In the genomic region with DNA sequence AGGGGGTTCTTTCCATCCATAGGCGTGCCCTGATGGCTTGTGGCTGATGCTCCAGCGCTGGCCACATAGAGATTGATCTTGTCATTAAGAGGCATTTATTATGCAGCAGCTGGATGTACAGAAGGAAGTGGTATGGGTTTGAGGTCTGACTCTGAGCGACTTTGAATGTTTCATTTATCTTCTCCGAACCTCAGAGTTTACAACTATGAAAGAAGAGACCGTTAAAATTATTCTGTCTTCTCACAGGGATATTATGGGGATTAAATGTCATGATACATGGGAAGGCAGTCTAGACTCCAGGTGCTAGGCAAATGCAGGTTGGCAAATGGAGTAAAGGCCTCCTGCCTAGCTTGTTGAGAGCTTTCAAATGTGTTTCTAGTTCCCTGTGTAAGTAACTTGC, we compare ENCODE assay signal across 24 cellular contexts. TPM values are rescaled to one million over a fixed set of nuclear protein-coding genes. Genes with fewer than 3 reads are reported as not detected.
DNase-seq lines count a peak whose midpoint lies in the region; ATAC-seq, FAIRE-seq and TF ChIP-seq lines count a peak whose summit lies in the region.
"Had no signal": no experiment of that assay in that cellular context is flagged by ENCODE, and none has a peak within 500 bp of the region (broad histone marks: within the 10 kb centered on the region; RNA-seq: fewer than 3 reads in every experiment).

No MANE protein-coding gene starts in this region.

- peak overlapping the region; percentile 15 for H3K27ac ChIP-seq in SJCRH30
- H3K27ac ChIP-seq in neural progenitor cell: no peak overlapping the region
- H3K27ac ChIP-seq in HepG2 (ENCODE audit: extremely low read length, insufficient read depth, low read length): no peak overlapping the region
- H3K27ac ChIP-seq: gastrocnemius medialis, HL-60, ovary, PC-9, testis had no signal

- no peak for DNase-seq in activated T-cell treated with anti-CD3 and anti-CD28 coated beads, Interleukin-2, amount 50 U/mL, for 4 hours
- no peak for DNase-seq in activated T-cell treated with anti-CD3 and anti-CD28 coated beads, Interleukin-2, amount 50 U/mL, for 48 hours
- DNase-seq in SJCRH30: peak; percentile 37 to 74
- no peak for DNase-seq in neural progenitor cell (ENCODE audit: low spot score)
- no peak for DNase-seq in HepG2 (ENCODE audit: low spot score)
- no peak for DNase-seq in NCI-H524 treated with DMSO at 0.1 percent for 48 hours (lab: John Stamatoyannopoulos, UW)
- DNase-seq: activated CD4-positive, alpha-beta T cell treated with anti-CD3 and anti-CD28 coated beads, Interleukin-2, amount 50 U/mL, for 4 hours; activated gamma-delta T cell treated with Interleukin-2 at 50 U/mL for 16 hours; AML-193; cortex of kidney; gastrocnemius medialis; left ventricle myocardium superior; NCI-H1105; NCI-H226; ovary; PC-9; SK-N-SH; stimulated activated CD4-positive, alpha-beta T cell treated with anti-CD3 and anti-CD28 coated beads, Interleukin-4, amount 100 ng/mL, for 1 hour; testis had no signal

- TF ChIP-seq POLR2A in HepG2 (IDR thresholded peaks at IDR 0.05; ENCODE audit: insufficient read depth in 1 of 2, low read depth in 2 of 2, low read length in 2 of 2): no peak

- peaks cover 46% of the 10 kb centered on the region for H3K27me3 Mint-ChIP-seq in activated T-cell treated with anti-CD3 and anti-CD28 coated beads, Interleukin-2, amount 50 U/mL, for 4 hours (ENCODE audit: low read depth)
- peaks cover 7% of the 10 kb centered on the region for H3K27me3 Mint-ChIP-seq in neural progenitor cell (ENCODE audit: insufficient read depth, low read depth)

- H3K4me2 ChIP-seq in neural progenitor cell (no peak overlapping the region), HepG2 (ENCODE audit: low read depth, low read length) (no peak overlapping the region)
- H3K4me2 ChIP-seq: PC-9, SK-N-SH had no signal

- CTCF ChIA-PET in HepG2 (lab: Yijun Ruan, JAX; ENCODE audit: low intra/inter-chr PET ratio, low total read pairs): no interaction called here

- intact Hi-C loops in HepG2 (cut with micrococcal nuclease; ENCODE audit: unreplicated experiment): no loop called here

- BruUV-seq in HepG2 (replicated peaks; lab: Mats Ljungman, UMichigan): no TSS peak

- H3K36me3 Mint-ChIP-seq in activated T-cell treated with anti-CD3 and anti-CD28 coated beads, Interleukin-2, amount 50 U/mL, for 4 hours (ENCODE audit: insufficient read depth): no peaks in the 10 kb centered on the region
- H3K36me3 Mint-ChIP-seq in neural progenitor cell: no peaks in the 10 kb centered on the region

- H3K4me3 Mint-ChIP-seq in activated T-cell treated with anti-CD3 and anti-CD28 coated beads, Interleukin-2, amount 50 U/mL, for 4 hours: no peak overlapping the region
- H3K4me3 Mint-ChIP-seq in neural progenitor cell: peak overlapping the region; percentile 44

- H3K9me3 ChIP-seq in SJCRH30 (replicated peaks) (no peaks in the 10 kb centered on the region), neural progenitor cell (ENCODE audit: low read depth) (no peaks in the 10 kb centered on the region), HepG2 (ENCODE audit: low read length) (no peaks in the 10 kb centered on the region)
- H3K9me3 ChIP-seq: gastrocnemius medialis, ovary, SK-N-SH, testis had no signal

- H2AFZ ChIP-seq in neural progenitor cell (replicated peaks) (no peak overlapping the region), HepG2 (ENCODE audit: low read length) (no peak overlapping the region)
- H2AFZ ChIP-seq: PC-9 had no signal

- no peak for TF ChIP-seq CTCF in neural progenitor cell (IDR thresholded peaks at IDR 0.05)
- no peak for TF ChIP-seq CTCF in HepG2 (CRISPR knock-in tag; IDR thresholded peaks at IDR 0.05)

- no peak for TF ChIP-seq RAD21 in HepG2 (CRISPR knock-in tag; IDR thresholded peaks at IDR 0.05)

- H3K79me2 ChIP-seq in neural progenitor cell (ENCODE audit: low read depth) (no peaks in the 10 kb centered on the region), HepG2 (ENCODE audit: insufficient read depth, low read length) (no peaks in the 10 kb centered on the region)

- H3K4me3 ChIP-seq in SJCRH30 (no peak overlapping the region), neural progenitor cell (no peak overlapping the region), HepG2 (replicated peaks in 1 of 3; ENCODE audit: insufficient read depth in 1 of 3, low read depth in 2 of 3, low read length in 3 of 3) (no peak overlapping the region)
- H3K4me3 ChIP-seq: gastrocnemius medialis, K562, ovary, PC-9, testis had no signal

- TF ChIP-seq EP300 in HepG2 (IDR thresholded peaks at IDR 0.05; ENCODE audit: low read depth in 2 of 2, low read length in 2 of 2) (no peak), HepG2 (CRISPR knock-in tag; IDR thresholded peaks at IDR 0.05; ENCODE audit: borderline replicate concordance) (no peak)

- no peaks in the 10 kb centered on the region for H3K9me3 Mint-ChIP-seq in activated T-cell treated with anti-CD3 and anti-CD28 coated beads, Interleukin-2, amount 50 U/mL, for 4 hours
- no peaks in the 10 kb centered on the region for H3K9me3 Mint-ChIP-seq in neural progenitor cell

- peak; percentile 32 to 43 for ATAC-seq in activated T-cell treated with anti-CD3 and anti-CD28 coated beads, Interleukin-2, amount 50 U/mL, for 4 hours
- peak; percentile 66 for ATAC-seq in GM21423 (IDR thresholded peaks at IDR 0.05; ENCODE audit: unreplicated experiment)
- ATAC-seq in HepG2: no peak
- ATAC-seq in HG03097 (IDR thresholded peaks at IDR 0.05; ENCODE audit: low FRiP score, unreplicated experiment): no peak
- ATAC-seq: gastrocnemius medialis, K562, left ventricle myocardium superior had no signal

- H3K4me1 ChIP-seq in SJCRH30 (peaks cover 30% of the 10 kb centered on the region), neural progenitor cell (no peaks in the 10 kb centered on the region), HepG2 (ENCODE audit: insufficient read depth, low read length) (peaks cover 3% of the 10 kb centered on the region)
- H3K4me1 ChIP-seq: testis had no signal

- H4K20me1 ChIP-seq in neural progenitor cell (ENCODE audit: low read depth) (no peaks in the 10 kb centered on the region), HepG2 (ENCODE audit: insufficient read depth, low read length) (no peaks in the 10 kb centered on the region)

- H3K27me3 ChIP-seq in SJCRH30: no peaks in the 10 kb centered on the region
- no peaks in the 10 kb centered on the region for H3K27me3 ChIP-seq in neural progenitor cell
- H3K27me3 ChIP-seq in HepG2 (ENCODE audit: control insufficient read depth in 1 of 2, insufficient read depth in 2 of 2, low read length in 2 of 2): no peaks in the 10 kb centered on the region
- H3K27me3 ChIP-seq: gastrocnemius medialis, ovary, testis had no signal

- in situ Hi-C loops in HepG2 (cut with HindIII; ENCODE audit: extremely low pct_ligation_motif_present, low pct_unique_long_range_greater_than_20kb): no loop called here

- H3K9ac ChIP-seq in neural progenitor cell (no peak overlapping the region), HepG2 (ENCODE audit: insufficient read depth, low read depth, low read length) (no peak overlapping the region)
- H3K9ac ChIP-seq: SK-N-SH had no signal

- FAIRE-seq in HepG2 (lab: Jason Lieb, UNC): no peak
- FAIRE-seq: K562, TTC549 had no signal

- 92% methylated on average over 5 of the region's 5 CpGs for WGBS in HepG2 (ENCODE audit: low lambda C conversion rate)

- no peak overlapping the region for H3K27ac Mint-ChIP-seq in neural progenitor cell

- H3K4me1 Mint-ChIP-seq in activated T-cell treated with anti-CD3 and anti-CD28 coated beads, Interleukin-2, amount 50 U/mL, for 4 hours (ENCODE audit: low read depth): peaks cover 10% of the 10 kb centered on the region
- no peaks in the 10 kb centered on the region for H3K4me1 Mint-ChIP-seq in neural progenitor cell

- POLR2A ChIA-PET in HepG2 (lab: Yijun Ruan, JAX): no interaction called here

- H3F3A ChIP-seq in neural progenitor cell (ENCODE audit: low read depth): no peaks in the 10 kb centered on the region

- no peaks in the 10 kb centered on the region for H3K36me3 ChIP-seq in SJCRH30
- no peaks in the 10 kb centered on the region for H3K36me3 ChIP-seq in neural progenitor cell
- H3K36me3 ChIP-seq in HepG2 (replicated peaks in 1 of 2; ENCODE audit: control insufficient read depth in 1 of 2, insufficient read depth in 2 of 2, low read length in 2 of 2): no peaks in the 10 kb centered on the region
- H3K36me3 ChIP-seq: gastrocnemius medialis, ovary had no signal

RNA-seq across cellular contexts. Expression of gene MOGAT1, which starts 30.3 kb away (rescaled TPM):
- total RNA-seq in activated T-cell treated with anti-CD3 and anti-CD28 coated beads, Interleukin-2, amount 50 U/mL, for 4 hours: not detected
- total RNA-seq in SJCRH30 (2014; rRNA removed; shearing (Covaris generic)): not detected in 2 replicates
- total RNA-seq in neural progenitor cell (ENCODE audit: low replicate concordance) (0.62 and 2.0 TPM in 2 replicates), HepG2 (2016; rRNA removed; fragmentation: Illumina TruSeq; extraction: Trizol) (1.3 and 4.3 TPM in 2 replicates)
- 0.61 and 1.2 TPM in 2 replicates for total RNA-seq in HepG2 (2016; cell fraction: cytosol; rRNA removed; fragmentation: Illumina TruSeq; extraction: Trizol; ENCODE audit: low read depth)
- 1.2 and 3.9 TPM in 2 replicates for total RNA-seq in HepG2 (2016; cell fraction: insoluble cytoplasmic fraction; rRNA removed; fragmentation: Illumina TruSeq; extraction: Trizol)
- 0.93 and 1.2 TPM in 2 replicates for total RNA-seq in HepG2 (2016; cell fraction: membrane; rRNA removed; fragmentation: Illumina TruSeq; extraction: Trizol)
- total RNA-seq in HepG2 (2016; cell fraction: nucleus; rRNA removed; fragmentation: Illumina TruSeq; extraction: Trizol): 8.0 TPM in 2 replicates
- polyA plus RNA-seq in HepG2 (2011; rRNA removed): 0.81 and 0.98 TPM in 2 replicates
- polyA plus RNA-seq in HepG2 (2011; cell fraction: cytosol; rRNA removed): 0.25 and 0.38 TPM in 2 replicates
- polyA plus RNA-seq in HepG2 (2011; cell fraction: nucleus; rRNA removed): 1.4 and 1.8 TPM in 2 replicates
- polyA plus RNA-seq in HepG2 (2012): 0.36 and 0.47 TPM in 2 replicates
- polyA plus RNA-seq in HepG2 (2016; cell fraction: cytosol; fragmentation: Illumina TruSeq; extraction: Trizol; ENCODE audit: low read depth): 0.59 and 0.72 TPM in 2 replicates
- polyA plus RNA-seq in HepG2 (2016; cell fraction: insoluble cytoplasmic fraction; fragmentation: Illumina TruSeq; extraction: Trizol; ENCODE audit: low read depth): 0.46 and 0.64 TPM in 2 replicates
- 0.55 and 0.64 TPM in 2 replicates for polyA plus RNA-seq in HepG2 (2016; cell fraction: membrane; fragmentation: Illumina TruSeq; extraction: Trizol; ENCODE audit: low read depth)
- 4.3 and 5.0 TPM in 2 replicates for polyA plus RNA-seq in HepG2 (2016; cell fraction: nucleus; fragmentation: Illumina TruSeq; extraction: Trizol; ENCODE audit: insufficient read depth, low read depth)
- 1.3 TPM in 1 of 2 replicates, not detected in the other for polyA minus RNA-seq in HepG2 (2011; rRNA and poly(A)+ RNA removed; ENCODE audit: low replicate concordance)
- 0.59 and 0.62 TPM in 2 replicates for polyA minus RNA-seq in HepG2 (2011; cell fraction: cytosol; rRNA and poly(A)+ RNA removed)
- polyA minus RNA-seq in HepG2 (2011; cell fraction: nucleus; rRNA and poly(A)+ RNA removed): 4.2 and 4.4 TPM in 2 replicates
- total RNA-seq: gastrocnemius medialis, K562, ovary, testis had no signal
- polyA plus RNA-seq: K562, ovary, SK-N-SH had no signal

RNA-seq across cellular contexts. Expression of gene FARSB, which starts 45.8 kb away (rescaled TPM):
- 10 to 100 TPM; 67.3 to 73.2 (median 72.1) TPM for total RNA-seq in activated T-cell treated with anti-CD3 and anti-CD28 coated beads, Interleukin-2, amount 50 U/mL, for 4 hours
- 76.0 and 78.9 TPM in 2 replicates for total RNA-seq in SJCRH30 (2014; rRNA removed; shearing (Covaris generic))
- total RNA-seq in neural progenitor cell (ENCODE audit: low replicate concordance): 16.4 and 25.0 TPM in 2 replicates
- total RNA-seq in HepG2 (2016; rRNA removed; fragmentation: Illumina TruSeq; extraction: Trizol): 45.9 and 68.1 TPM in 2 replicates
- total RNA-seq in HepG2 (2016; cell fraction: cytosol; rRNA removed; fragmentation: Illumina TruSeq; extraction: Trizol; ENCODE audit: low read depth): 17.9 and 20.0 TPM in 2 replicates
- total RNA-seq in HepG2 (2016; cell fraction: insoluble cytoplasmic fraction; rRNA removed; fragmentation: Illumina TruSeq; extraction: Trizol): 46.3 and 67.7 TPM in 2 replicates
- 26.9 and 31.4 TPM in 2 replicates for total RNA-seq in HepG2 (2016; cell fraction: membrane; rRNA removed; fragmentation: Illumina TruSeq; extraction: Trizol)
- 36.7 and 38.1 TPM in 2 replicates for total RNA-seq in HepG2 (2016; cell fraction: nucleus; rRNA removed; fragmentation: Illumina TruSeq; extraction: Trizol)
- 19.2 and 23.3 TPM in 2 replicates for polyA plus RNA-seq in HepG2 (2011; rRNA removed)
- polyA plus RNA-seq in HepG2 (2011; cell fraction: cytosol; rRNA removed): 12.4 and 17.3 TPM in 2 replicates
- polyA plus RNA-seq in HepG2 (2011; cell fraction: nucleus; rRNA removed): 7.7 and 8.8 TPM in 2 replicates
- 28.5 and 35.1 TPM in 2 replicates for polyA plus RNA-seq in HepG2 (2012)
- 14.9 and 15.4 TPM in 2 replicates for polyA plus RNA-seq in HepG2 (2016; cell fraction: cytosol; fragmentation: Illumina TruSeq; extraction: Trizol; ENCODE audit: low read depth)
- 84.0 and 86.1 TPM in 2 replicates for polyA plus RNA-seq in HepG2 (2016; cell fraction: insoluble cytoplasmic fraction; fragmentation: Illumina TruSeq; extraction: Trizol; ENCODE audit: low read depth)
- polyA plus RNA-seq in HepG2 (2016; cell fraction: membrane; fragmentation: Illumina TruSeq; extraction: Trizol; ENCODE audit: low read depth): 22.7 and 26.5 TPM in 2 replicates
- 31.2 and 31.9 TPM in 2 replicates for polyA plus RNA-seq in HepG2 (2016; cell fraction: nucleus; fragmentation: Illumina TruSeq; extraction: Trizol; ENCODE audit: insufficient read depth, low read depth)
- polyA minus RNA-seq in HepG2 (2011; rRNA and poly(A)+ RNA removed; ENCODE audit: low replicate concordance): 11.7 and 18.0 TPM in 2 replicates
- polyA minus RNA-seq in HepG2 (2011; cell fraction: cytosol; rRNA and poly(A)+ RNA removed): 13.3 and 13.4 TPM in 2 replicates
- 27.8 and 32.3 TPM in 2 replicates for polyA minus RNA-seq in HepG2 (2011; cell fraction: nucleus; rRNA and poly(A)+ RNA removed)

Comparison
In these comparisons a context has a peak if more than half of its experiments do, and no peak if none do; other contexts are left out.
1. ATAC-seq: peak in activated T-cell treated with anti-CD3 and anti-CD28 coated beads, Interleukin-2, amount 50 U/mL, for 4 hours (2 of 2) and GM21423 (single experiment); none in HepG2 (single experiment) and HG03097 (single experiment).
2. DNase-seq: peak in SJCRH30 (2 of 2); none in activated T-cell treated with anti-CD3 and anti-CD28 coated beads, Interleukin-2, amount 50 U/mL, for 4 hours (single experiment), activated T-cell treated with anti-CD3 and anti-CD28 coated beads, Interleukin-2, amount 50 U/mL, for 48 hours (0 of 2), neural progenitor cell (single experiment), HepG2 (single experiment) and NCI-H524 treated with DMSO at 0.1 percent for 48 hours (single experiment).